Comparison of ENCODE assay signal across 1 cellular context in genomic region chrX:41142130-41142529, GRCh38.
TF ChIP-seq lines count a peak whose summit lies in the region.

No MANE protein-coding gene starts in this region.

TF ChIP-seq in IMR-90, 13 proteins besides CTCF, POLR2A, EP300 and RAD21:
- TF ChIP-seq CHD1 (IDR thresholded peaks at IDR 0.05; ENCODE audit: low read depth, low read length) (no peak), CEBPB (IDR thresholded peaks at IDR 0.05; ENCODE audit: low read depth, low read length) (peak; percentile 70)
